Comparison of ENCODE assay signal across 8 cellular contexts in the genomic region with DNA sequence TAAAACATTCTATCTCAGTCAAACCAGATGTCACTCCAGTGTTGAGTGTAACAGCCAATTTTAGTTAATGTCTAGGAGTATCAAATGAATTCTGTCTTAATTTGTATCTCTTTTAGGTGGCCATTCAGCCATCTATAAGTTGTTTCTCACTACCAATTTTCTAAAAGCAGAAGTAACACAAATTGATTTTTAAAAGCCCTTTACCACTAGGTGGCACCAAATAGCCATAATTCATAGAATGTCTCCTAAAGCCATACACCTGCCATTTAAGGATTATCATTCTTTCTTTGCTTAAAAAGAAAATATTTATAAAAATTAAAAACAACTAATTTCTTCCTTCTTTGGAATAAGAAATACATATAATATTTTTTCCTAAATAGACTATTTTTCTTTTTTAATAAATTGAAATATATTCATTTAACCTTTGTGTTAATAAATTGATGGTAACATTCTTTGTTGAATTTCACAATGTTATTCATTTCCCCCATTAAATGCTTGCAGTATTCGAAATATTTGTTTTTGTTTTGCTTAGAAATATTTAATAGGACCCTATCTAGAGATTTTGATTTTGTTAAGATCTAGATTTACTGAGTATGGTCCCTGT.
A peak's percentile ranks its signal among the peaks of the same experiment; 100 is the strongest.
DNase-seq lines count a peak whose midpoint lies in the region; ATAC-seq and TF ChIP-seq lines count a peak whose summit lies in the region.

No MANE protein-coding gene starts in this region.

- H3K36me3 ChIP-seq in Caco-2 (ENCODE audit: control insufficient read depth, insufficient read depth, low read length), result no peaks in the 10 kb centered on the region
- no peaks in the 10 kb centered on the region for H3K36me3 ChIP-seq in adrenal gland (replicated peaks in 1 of 2)
- no peaks in the 10 kb centered on the region for H3K36me3 ChIP-seq in tibial nerve

- peak; percentile 58 for ATAC-seq in GM19025 (IDR thresholded peaks at IDR 0.05; ENCODE audit: low read depth, unreplicated experiment)
- ATAC-seq in HG03196 (IDR thresholded peaks at IDR 0.05; ENCODE audit: unreplicated experiment), result peak; percentile 83

- no peaks in the 10 kb centered on the region for H3K36me3 Mint-ChIP-seq in Caco-2 (ENCODE audit: insufficient read depth, unreplicated experiment)

- WGBS in adrenal gland, 4 donors, result 0 to 3% (median 1%) methylated on average over 1 of the region's 1 CpG
- 0 to 2% methylated on average over 1 of the region's 1 CpG for WGBS in tibial nerve, 2 donors

- H3K27ac ChIP-seq in adrenal gland (no peak overlapping the region), tibial nerve (no peak overlapping the region)

- no peaks in the 10 kb centered on the region for H3K27me3 ChIP-seq in Caco-2 (replicated peaks; ENCODE audit: control insufficient read depth, insufficient read depth, low read length)
- H3K27me3 ChIP-seq in adrenal gland, result peaks cover 5% of the 10 kb centered on the region
- H3K27me3 ChIP-seq in tibial nerve, result no peaks in the 10 kb centered on the region

- peaks cover 7% of the 10 kb centered on the region for H3K27me3 Mint-ChIP-seq in Caco-2 (ENCODE audit: insufficient read depth, unreplicated experiment)

- POLR2A ChIA-PET in Caco-2 (lab: Charles Lee), result no interaction called here

- BruUV-seq in Caco-2 (replicated peaks; lab: Mats Ljungman, UMichigan), result no TSS peak

- no peaks in the 10 kb centered on the region for H3K9me3 ChIP-seq in Caco-2
- H3K9me3 ChIP-seq in adrenal gland (replicated peaks in 1 of 3), result no peaks in the 10 kb centered on the region
- no peaks in the 10 kb centered on the region for H3K9me3 ChIP-seq in tibial nerve

- H3K27ac Mint-ChIP-seq in Caco-2 (ENCODE audit: unreplicated experiment), result no peak overlapping the region

- no peak for TF ChIP-seq EP300 in tibial nerve (IDR thresholded peaks at IDR 0.05)

- CTCF ChIA-PET in Caco-2 (lab: Charles Lee), result interaction anchor here (1.0 kb wide), 1 partner anchor 513 kb away, joined by 3 read pairs; no protein-coding TSS in a partner anchor

- DNase-seq in Caco-2 (peak in 1 of 2 experiments; percentile 67), NCI-H2171 (lab: John Stamatoyannopoulos, UW) (peak; percentile 39), adrenal gland (peak in 1 of 7 donors; percentile 10), iPS-NIHi7 (ENCODE audit: extremely low spot score) (peak; percentile 41), tibial nerve (ENCODE audit: low spot score in 2 of 2) (peak in 1 of 2 donors; percentile 65), occipital lobe (lab: John Stamatoyannopoulos, UW) (no peak)

- no peaks in the 10 kb centered on the region for H3K4me1 ChIP-seq in Caco-2
- no peaks in the 10 kb centered on the region for H3K4me1 ChIP-seq in adrenal gland (replicated peaks in 1 of 2)
- H3K4me1 ChIP-seq in tibial nerve, result no peaks in the 10 kb centered on the region

- TF ChIP-seq CTCF in Caco-2 (IDR thresholded peaks at IDR 0.05; ENCODE audit: insufficient read depth in 1 of 2, low read depth in 1 of 2, low read length in 1 of 2, severe bottlenecking in 1 of 2, unreplicated experiment in 1 of 2) (peak; percentile 49 to 71), adrenal gland (IDR thresholded peaks at IDR 0.05) (peak; percentile 43 to 77 (median 56)), tibial nerve (IDR thresholded peaks at IDR 0.05) (peak in 4 of 5 experiments; percentile 47 to 65 (median 54))

- H3K9me3 Mint-ChIP-seq in Caco-2 (ENCODE audit: unreplicated experiment), result no peaks in the 10 kb centered on the region

- intact Hi-C loops in Caco-2 (cut with micrococcal nuclease; ENCODE audit: unreplicated experiment) (loop anchor here (1.0 to 5.0 kb wide), 5 partner anchors 191 to 637 kb away; no protein-coding TSS in a partner anchor), adrenal gland (cut with DNase I) (no loop called here)

- H3K4me3 Mint-ChIP-seq in Caco-2 (ENCODE audit: unreplicated experiment), result no peak overlapping the region

- no peak for TF ChIP-seq POLR2A in adrenal gland (IDR thresholded peaks at IDR 0.05)
- TF ChIP-seq POLR2A in tibial nerve (IDR thresholded peaks at IDR 0.05), result no peak

- no peaks in the 10 kb centered on the region for H3K4me1 Mint-ChIP-seq in Caco-2 (ENCODE audit: low read depth, unreplicated experiment)

- H3K4me3 ChIP-seq in Caco-2 (ENCODE audit: low read depth, low read length) (no peak overlapping the region), adrenal gland (no peak overlapping the region), tibial nerve (no peak overlapping the region)
